8 cellular contexts compared by ENCODE assay signal in genomic region chr17:32266389-32267269, GRCh38. TPM values are rescaled to one million over a fixed set of nuclear protein-coding genes. Genes with fewer than 3 reads are reported as not detected.
DNase-seq lines count a peak whose midpoint lies in the region; ATAC-seq, FAIRE-seq and TF ChIP-seq lines count a peak whose summit lies in the region.

No MANE protein-coding gene starts in this region.

- no peaks in the 10 kb centered on the region for H4K20me1 ChIP-seq in GM12878 (ENCODE audit: control insufficient read depth, insufficient read depth)

- H3K27ac ChIP-seq in GM12878 (ENCODE audit: control insufficient read depth, insufficient read depth) (no peak overlapping the region), liver (ENCODE audit: low read depth in 1 of 2, low read length in 2 of 2) (no peak overlapping the region), temporal lobe (ENCODE audit: low read depth, low read length) (peak overlapping the region; percentile 65)

- SMC1A ChIA-PET in GM12878 (lab: Charles Lee; ENCODE audit: uncharacterized antibody, unreplicated experiment): interaction anchor here (0.9 to 1.1 kb wide), 2 partner anchors 9 to 52 kb away, joined by 4 read pairs; no protein-coding TSS in a partner anchor

- FAIRE-seq in GM12878 (lab: Jason Lieb, UNC): no peak

- peak overlapping the region; percentile 46; the same call in 1 of the 2 replicates for H3K4me3 ChIP-seq in GM12878
- peak overlapping the region in 2 of 3 donors; percentile 58 to 64 for H3K4me3 ChIP-seq in liver (ENCODE audit: low read depth in 1 of 3, low read length in 3 of 3)

- in situ Hi-C loops in GM12878 (cut with MboI): no loop called here

- DNase-seq in D341Med (ENCODE audit: low spot score) (peak; percentile 79), NCI-H748 (lab: John Stamatoyannopoulos, UW; ENCODE audit: unreplicated experiment) (peak; percentile 51), GM12878 (ENCODE audit: low read depth, low spot score) (no peak), SKM-1 treated with dmso at 0.1 percent for 144 hours (lab: John Stamatoyannopoulos, UW; ENCODE audit: unreplicated experiment) (no peak), SK-N-DZ (ENCODE audit: low spot score) (no peak)

- RAD21 ChIA-PET in GM12878 (lab: Charles Lee; ENCODE audit: unreplicated experiment): no interaction called here

- intact Hi-C loops in GM12878 (cut with micrococcal nuclease; ENCODE audit: unreplicated experiment): no loop called here

- TF ChIP-seq EP300 in GM12878 (IDR thresholded peaks at IDR 0.05; ENCODE audit: borderline replicate concordance in 1 of 2, control insufficient read depth in 1 of 2, low read depth in 2 of 2, low read length in 2 of 2): no peak

- peak overlapping the region; percentile 83 for H3K4me2 ChIP-seq in GM12878 (ENCODE audit: control insufficient read depth, insufficient read depth)

- H2AFZ ChIP-seq in GM12878 (ENCODE audit: control insufficient read depth, low read depth, low read length): no peak overlapping the region

- TF ChIP-seq CTCF in GM12878 (IDR thresholded peaks at IDR 0.05 in 2 of 3, conservative IDR thresholded peaks at IDR 0.05 in 1 of 3; ENCODE audit: control insufficient read depth in 2 of 3, extremely low read depth in 1 of 3, insufficient read depth in 1 of 3, low read depth in 3 of 3, low read length in 3 of 3) (no peak), liver (IDR thresholded peaks at IDR 0.05; ENCODE audit: low read depth, low read length, missing input control) (no peak)

- H3K9ac ChIP-seq in GM12878 (ENCODE audit: control insufficient read depth, insufficient read depth, low read length) (0 out of 2 replicates have a peak overlapping the region, but pooled peaks have one; percentile 25), liver (ENCODE audit: low read depth in 1 of 2, low read length in 2 of 2) (no peak overlapping the region)

- peak; percentile 55 for ATAC-seq in GM12878
- no peak for ATAC-seq in GM21390 (IDR thresholded peaks at IDR 0.05; ENCODE audit: unreplicated experiment)

- TF ChIP-seq POLR2A in GM12878 (IDR thresholded peaks at IDR 0.05; ENCODE audit: low read depth, low read length): no peak

- POLR2A ChIA-PET in GM12878 (lab: Charles Lee): no interaction called here

- CTCF ChIA-PET in GM12878 (lab: Yijun Ruan, JAX): interaction anchor here (0.6 kb wide), 1 partner anchor 399 kb away, joined by 3 read pairs; no protein-coding TSS in a partner anchor

- H3K79me2 ChIP-seq in GM12878 (ENCODE audit: control insufficient read depth, insufficient read depth, low read length): no peaks in the 10 kb centered on the region

- H3K27me3 ChIP-seq in GM12878 (replicated peaks in 1 of 2; ENCODE audit: control insufficient read depth in 2 of 2, insufficient read depth in 2 of 2, low read length in 1 of 2): peaks cover 13 to 25% of the 10 kb centered on the region in 2 experiments
- H3K27me3 ChIP-seq in liver (ENCODE audit: control insufficient read depth in 4 of 4, insufficient read depth in 4 of 4, low read length in 3 of 4): peaks cover 0 to 15% (median under 1%) of the 10 kb centered on the region in 4 donors

- WGBS in GM12878 (ENCODE audit: insufficient coverage, insufficient replicate concordance, low lambda C conversion rate, missing lambda C conversion rate): 3% methylated on average over 56 of the region's 78 CpGs
- 1% methylated on average over 78 of the region's 78 CpGs for WGBS in liver

- BruUV-seq in GM12878 (replicated peaks; lab: Mats Ljungman, UMichigan): no TSS peak

- H3K4me1 ChIP-seq in GM12878 (ENCODE audit: control insufficient read depth, insufficient read depth, low read length) (peaks cover 4% of the 10 kb centered on the region; the same call in 1 of the 2 replicates), liver (ENCODE audit: control insufficient read depth in 4 of 4, insufficient read depth in 4 of 4, low read length in 3 of 4) (peaks cover 8 to 16% (median 8%) of the 10 kb centered on the region in 4 donors)

- no peak for TF ChIP-seq RAD21 in GM12878 (IDR thresholded peaks at IDR 0.05; ENCODE audit: insufficient read depth, low read depth, low read length)
- TF ChIP-seq RAD21 in liver (IDR thresholded peaks at IDR 0.05): no peak

- H3K36me3 ChIP-seq in GM12878 (ENCODE audit: control insufficient read depth in 2 of 2, insufficient read depth in 2 of 2, low read length in 1 of 2) (no peaks in the 10 kb centered on the region), liver (ENCODE audit: control insufficient read depth in 4 of 4, insufficient read depth in 3 of 4, low read depth in 1 of 4, low read length in 3 of 4) (no peaks in the 10 kb centered on the region)

- H3K9me3 ChIP-seq in GM12878 (replicated peaks; ENCODE audit: control insufficient read depth, insufficient read depth, low read length): no peaks in the 10 kb centered on the region
- no peaks in the 10 kb centered on the region for H3K9me3 ChIP-seq in liver (ENCODE audit: control insufficient read depth in 4 of 4, low read length in 3 of 4)

TF ChIP-seq in GM12878, 131 proteins besides CTCF, POLR2A, EP300 and RAD21 (continues in another document):
- TF ChIP-seq SUZ12 (IDR thresholded peaks at IDR 0.05; ENCODE audit: unreplicated experiment): peak; percentile 35
- no peak for TF ChIP-seq NRF1 (conservative IDR thresholded peaks at IDR 0.05; ENCODE audit: low read depth, low read length)
- TF ChIP-seq YY1 (IDR thresholded peaks at IDR 0.05; ENCODE audit: low read depth, low read length): no peak
- TF ChIP-seq RELA (IDR thresholded peaks at IDR 0.05; ENCODE audit: borderline replicate concordance, partially characterized antibody): no peak
- peak; percentile 87 for TF ChIP-seq RUNX3 (IDR thresholded peaks at IDR 0.05; ENCODE audit: low read length)
- no peak for TF ChIP-seq ZBED1 (IDR thresholded peaks at IDR 0.05; ENCODE audit: borderline replicate concordance)
- TF ChIP-seq EED (IDR thresholded peaks at IDR 0.05; ENCODE audit: low read depth): no peak; the same call in 1 of the 2 replicates
- TF ChIP-seq TBL1XR1 (IDR thresholded peaks at IDR 0.05; ENCODE audit: low read depth, low read length): 0 out of 2 replicates have a peak, but pooled peaks have one; percentile 21
- TF ChIP-seq NFXL1 (IDR thresholded peaks at IDR 0.05; ENCODE audit: borderline replicate concordance): no peak
- TF ChIP-seq, protein P1, sequence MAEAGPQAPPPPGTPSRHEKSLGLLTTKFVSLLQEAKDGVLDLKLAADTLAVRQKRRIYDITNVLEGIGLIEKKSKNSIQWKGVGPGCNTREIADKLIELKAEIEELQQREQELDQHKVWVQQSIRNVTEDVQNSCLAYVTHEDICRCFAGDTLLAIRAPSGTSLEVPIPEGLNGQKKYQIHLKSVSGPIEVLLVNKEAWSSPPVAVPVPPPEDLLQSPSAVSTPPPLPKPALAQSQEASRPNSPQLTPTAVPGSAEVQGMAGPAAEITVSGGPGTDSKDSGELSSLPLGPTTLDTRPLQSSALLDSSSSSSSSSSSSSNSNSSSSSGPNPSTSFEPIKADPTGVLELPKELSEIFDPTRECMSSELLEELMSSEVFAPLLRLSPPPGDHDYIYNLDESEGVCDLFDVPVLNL (IDR thresholded peaks at IDR 0.05; ENCODE audit: low read depth, low read length): no peak

TF ChIP-seq in liver, 16 proteins besides CTCF, POLR2A, EP300 and RAD21 (continues in another document):
- TF ChIP-seq HNF4G (IDR thresholded peaks at IDR 0.05) (no peak), RXRA (IDR thresholded peaks at IDR 0.05) (no peak), HNF4A (conservative IDR thresholded peaks at IDR 0.05) (no peak), SP1 (IDR thresholded peaks at IDR 0.05) (no peak), FOXA2 (IDR thresholded peaks at IDR 0.05) (no peak), NR2F2 (IDR thresholded peaks at IDR 0.05) (no peak), GABPA (IDR thresholded peaks at IDR 0.05 in 1 of 2, conservative IDR thresholded peaks at IDR 0.05 in 1 of 2) (no peak), FOXA1 (IDR thresholded peaks at IDR 0.05) (no peak), EGR1 (IDR thresholded peaks at IDR 0.05; ENCODE audit: low read depth in 2 of 2) (no peak), YY1 (IDR thresholded peaks at IDR 0.05) (no peak), JUND (IDR thresholded peaks at IDR 0.05) (no peak)
- TF ChIP-seq, protein P2, sequence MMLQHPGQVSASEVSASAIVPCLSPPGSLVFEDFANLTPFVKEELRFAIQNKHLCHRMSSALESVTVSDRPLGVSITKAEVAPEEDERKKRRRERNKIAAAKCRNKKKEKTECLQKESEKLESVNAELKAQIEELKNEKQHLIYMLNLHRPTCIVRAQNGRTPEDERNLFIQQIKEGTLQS (IDR thresholded peaks at IDR 0.05): no peak

RNA-seq across cellular contexts. Expression of gene RHBDL3, which starts 1.0 kb away (rescaled TPM):
- total RNA-seq in GM12878 (2013; cell fraction: nucleolus; rRNA removed): 1.5 and 1.8 TPM in 2 replicates
- total RNA-seq in GM12878 (2014; rRNA removed) (not detected in 2 replicates), GM12878 (2014; rRNA removed; fragmentation: Illumina TruSeq; extraction: Trizol) (0.04 TPM in 1 of 2 replicates, not detected in the other), GM12878 (2021) (0.05 and 0.19 TPM in 2 replicates), liver (under 1 TPM; 0.05 to 0.17 TPM), temporal lobe (0.98 TPM)
- polyA plus RNA-seq in GM12878 (2011; ENCODE audit: low read depth): not detected
- polyA plus RNA-seq in GM12878 (2011; rRNA removed) (0.09 and 0.24 TPM in 2 replicates), GM12878 (2014; fragmentation: Illumina TruSeq; extraction: Trizol) (0.04 TPM in 1 of 2 replicates, not detected in the other), GM12878 (2014; fragmentation: Nextera tagmentation; extraction: Ambion mirVana) (not detected), GM12878 (2014; rRNA removed) (0.04 TPM in 1 of 2 replicates, not detected in the other), GM12878 (2016; fragmentation: Nextera tagmentation; extraction: Ambion mirVana) (not detected), liver (under 1 TPM in 1 of 2 donors, not detected in 1; 0.02 TPM)
- polyA plus RNA-seq in GM12878 (2011; cell fraction: cytosol; rRNA removed): 0.22 and 0.37 TPM in 2 replicates
- 0.33 and 0.47 TPM in 2 replicates for polyA plus RNA-seq in GM12878 (2011; cell fraction: nucleus; rRNA removed)
- 0.04 and 0.07 TPM in 2 replicates for polyA plus RNA-seq in GM12878 (2012)
- polyA minus RNA-seq in GM12878 (2011; rRNA and poly(A)+ RNA removed): 0.22 and 0.77 TPM in 2 replicates
- 0.67 TPM in 1 of 2 replicates, not detected in the other for polyA minus RNA-seq in GM12878 (2011; cell fraction: cytosol; rRNA and poly(A)+ RNA removed)
- polyA minus RNA-seq in GM12878 (2011; cell fraction: nucleus; rRNA and poly(A)+ RNA removed): 0.19 TPM in 1 of 2 replicates, not detected in the other
- 1.3 and 2.5 TPM in 2 replicates for polyA plus RNA-seq in SK-N-DZ (2014; cell fraction: cytosol; rRNA removed)
- polyA plus RNA-seq in SK-N-DZ (2014; cell fraction: nucleus; rRNA removed): 1.6 and 2.1 TPM in 2 replicates

Comparison
In these comparisons a context has a peak if more than half of its experiments do, and no peak if none do; other contexts are left out.
1. DNase-seq: peak in D341Med (single experiment) and NCI-H748 (single experiment); none in GM12878 (single experiment), SKM-1 treated with dmso at 0.1 percent for 144 hours (single experiment) and SK-N-DZ (single experiment).